22 cellular contexts compared by ENCODE assay signal in genomic region chr10:279655-280054, GRCh38.
A peak's percentile ranks its signal among the peaks of the same experiment; 100 is the strongest.
DNase-seq lines count a peak whose midpoint lies in the region; ATAC-seq and TF ChIP-seq lines count a peak whose summit lies in the region.
"Had no signal": no experiment of that assay in that cellular context is flagged by ENCODE, and none has a peak within 500 bp of the region (broad histone marks: within the 10 kb centered on the region; RNA-seq: fewer than 3 reads in every experiment).

No MANE protein-coding gene starts in this region.

- H3K4me1 ChIP-seq in right atrium auricular region (peaks cover 0 to 10% of the 10 kb centered on the region in 2 donors), endodermal cell (ENCODE audit: control insufficient read depth, insufficient read depth, low read length) (no peaks in the 10 kb centered on the region), adrenal gland (replicated peaks in 1 of 2) (no peaks in the 10 kb centered on the region)
- H3K4me1 ChIP-seq: prostate gland, SJSA1, stomach, tibial artery had no signal

- peak; percentile 13 for ATAC-seq in Right ventricle myocardium superior (ENCODE audit: poor library complexity)

- no peaks in the 10 kb centered on the region for H3K9me3 Mint-ChIP-seq in endodermal cell
- H3K9me3 Mint-ChIP-seq: activated CD4-positive, alpha-beta T cell treated with anti-CD3 and anti-CD28 coated beads, Interleukin-2, amount 10 ng/mL, durations not matched to agents 24 days and 14 days; activated naive CD4-positive, alpha-beta T cell treated with anti-CD3 and anti-CD28 coated beads for 36 hours; CD8-positive, alpha-beta memory T cell; T-helper 1 cell treated with Interleukin-12 subunit alpha and Interleukin-12 subunit beta and Interleukin-4 antibody, amounts not matched to agents 30 μg/mL and 1 μg/mL, for 36 hours had no signal

- H3K27me3 ChIP-seq in right atrium auricular region (no peaks in the 10 kb centered on the region), endodermal cell (ENCODE audit: control insufficient read depth, insufficient read depth, low read length, poor library complexity, severe bottlenecking) (no peaks in the 10 kb centered on the region), adrenal gland (no peaks in the 10 kb centered on the region)
- H3K27me3 ChIP-seq: cardiac muscle cell, SJSA1, stomach, tibial artery had no signal

- intact Hi-C loops in Right ventricle myocardium superior (cut with DNase I) (no loop called here), adrenal gland (cut with DNase I) (no loop called here)

- peaks cover 38% of the 10 kb centered on the region for H3K36me3 Mint-ChIP-seq in endodermal cell (ENCODE audit: low read depth)

- H3K9me3 ChIP-seq in right atrium auricular region (no peaks in the 10 kb centered on the region), endodermal cell (ENCODE audit: control insufficient read depth, low read length) (no peaks in the 10 kb centered on the region), adrenal gland (replicated peaks in 1 of 3) (no peaks in the 10 kb centered on the region)
- H3K9me3 ChIP-seq: prostate gland, SJSA1, stomach, tibial artery had no signal

- TF ChIP-seq CTCF in right atrium auricular region (IDR thresholded peaks at IDR 0.05) (no peak), NB4 (IDR thresholded peaks at IDR 0.05; ENCODE audit: low read depth, low read length) (no peak), endodermal cell (conservative IDR thresholded peaks at IDR 0.05) (peak; percentile 70), adrenal gland (IDR thresholded peaks at IDR 0.05) (no peak)

- 90 to 94% methylated on average over 10 of the region's 10 CpGs for WGBS in endodermal cell (ENCODE audit: insufficient coverage in 1 of 2, insufficient read length in 1 of 2), 2 experiments
- 91 to 95% (median 93%) methylated on average over 10 of the region's 10 CpGs for WGBS in adrenal gland, 4 donors

- TF ChIP-seq POLR2A in NB4 (IDR thresholded peaks at IDR 0.05; ENCODE audit: extremely low read depth, insufficient read length) (no peak), adrenal gland (IDR thresholded peaks at IDR 0.05) (no peak)

- H3K27me3 Mint-ChIP-seq in endodermal cell (ENCODE audit: insufficient read depth): no peaks in the 10 kb centered on the region
- H3K27me3 Mint-ChIP-seq: activated CD4-positive, alpha-beta T cell treated with anti-CD3 and anti-CD28 coated beads, Interleukin-2, amount 10 ng/mL, durations not matched to agents 24 days and 14 days had no signal

- no peak overlapping the region for H3K27ac ChIP-seq in right atrium auricular region
- H3K27ac ChIP-seq in endodermal cell (ENCODE audit: low read depth, low read length): no peak overlapping the region
- no peak overlapping the region for H3K27ac ChIP-seq in caudate nucleus (ENCODE audit: low read depth, low read length)
- H3K27ac ChIP-seq in adrenal gland: no peak overlapping the region
- H3K27ac ChIP-seq: prostate gland, SJSA1, stomach, tibial artery had no signal

- H3K36me3 ChIP-seq in right atrium auricular region (peaks cover 60% of the 10 kb centered on the region), endodermal cell (ENCODE audit: control insufficient read depth, insufficient read depth, low read length) (peaks cover 36% of the 10 kb centered on the region), adrenal gland (replicated peaks in 1 of 2) (peaks cover 0 to 37% of the 10 kb centered on the region in 2 donors)
- H3K36me3 ChIP-seq: cardiac muscle cell, prostate gland had no signal

- H3K9ac ChIP-seq in endodermal cell (ENCODE audit: extremely low read depth, low read length, poor library complexity, severe bottlenecking): no peak overlapping the region

- DNase-seq in Right ventricle myocardium superior (no peak), right atrium auricular region (ENCODE audit: low spot score) (no peak), NB4 (ENCODE audit: low read depth) (peak; percentile 19), endodermal cell (peak; percentile 67), NCI-H345 (lab: John Stamatoyannopoulos, UW) (no peak), caudate nucleus (lab: John Stamatoyannopoulos, UW) (no peak), adrenal gland (no peak), KG1 (lab: John Stamatoyannopoulos, UW) (no peak)
- DNase-seq: activated CD4-positive, alpha-beta T cell treated with anti-CD3 and anti-CD28 coated beads, Interleukin-2, amount 10 ng/mL, durations not matched to agents 24 days and 14 days; activated naive CD4-positive, alpha-beta T cell treated with anti-CD3 and anti-CD28 coated beads for 36 hours; CD8-positive, alpha-beta memory T cell; kidney glomerular epithelial cell; NCI-H146; NCI-H524 treated with DMSO at 0.1 percent for 48 hours; NK-92 treated with Interleukin-12 subunit alpha and Interleukin-12 subunit beta, amount 100 ng/mL, for 24 hours; stomach; tibial artery had no signal

- H3K4me3 ChIP-seq in right atrium auricular region (no peak overlapping the region), NB4 (ENCODE audit: low read depth, low read length) (no peak overlapping the region), endodermal cell (ENCODE audit: low read length) (no peak overlapping the region), adrenal gland (no peak overlapping the region)
- H3K4me3 ChIP-seq: cardiac muscle cell, lung, prostate gland, SJSA1, stomach, tibial artery had no signal

- peak overlapping the region; percentile 21 for H3K27ac Mint-ChIP-seq in endodermal cell
- H3K27ac Mint-ChIP-seq: activated CD4-positive, alpha-beta T cell treated with anti-CD3 and anti-CD28 coated beads, Interleukin-2, amount 10 ng/mL, durations not matched to agents 24 days and 14 days; activated naive CD4-positive, alpha-beta T cell treated with anti-CD3 and anti-CD28 coated beads for 36 hours; T-helper 1 cell treated with Interleukin-12 subunit alpha and Interleukin-12 subunit beta and Interleukin-4 antibody, amounts not matched to agents 30 μg/mL and 1 μg/mL, for 36 hours had no signal

- H3K4me1 Mint-ChIP-seq in endodermal cell: no peaks in the 10 kb centered on the region

- H3K4me3 Mint-ChIP-seq in endodermal cell: no peak overlapping the region
- H3K4me3 Mint-ChIP-seq: activated CD4-positive, alpha-beta T cell treated with anti-CD3 and anti-CD28 coated beads, Interleukin-2, amount 10 ng/mL, durations not matched to agents 24 days and 14 days; activated naive CD4-positive, alpha-beta T cell treated with anti-CD3 and anti-CD28 coated beads for 36 hours; CD8-positive, alpha-beta memory T cell; T-helper 1 cell treated with Interleukin-12 subunit alpha and Interleukin-12 subunit beta and Interleukin-4 antibody, amounts not matched to agents 30 μg/mL and 1 μg/mL, for 36 hours had no signal

Comparison
In these comparisons a context has a peak if more than half of its experiments do, and no peak if none do; other contexts are left out.
1. DNase-seq: peak in NB4 (single experiment) and endodermal cell (single experiment); none in Right ventricle myocardium superior (single experiment), right atrium auricular region (single experiment), NCI-H345 (single experiment), caudate nucleus (0 of 61), adrenal gland (0 of 7) and KG1 (single experiment).